Comparison of ENCODE assay signal across 8 cellular contexts in the genomic region with DNA sequence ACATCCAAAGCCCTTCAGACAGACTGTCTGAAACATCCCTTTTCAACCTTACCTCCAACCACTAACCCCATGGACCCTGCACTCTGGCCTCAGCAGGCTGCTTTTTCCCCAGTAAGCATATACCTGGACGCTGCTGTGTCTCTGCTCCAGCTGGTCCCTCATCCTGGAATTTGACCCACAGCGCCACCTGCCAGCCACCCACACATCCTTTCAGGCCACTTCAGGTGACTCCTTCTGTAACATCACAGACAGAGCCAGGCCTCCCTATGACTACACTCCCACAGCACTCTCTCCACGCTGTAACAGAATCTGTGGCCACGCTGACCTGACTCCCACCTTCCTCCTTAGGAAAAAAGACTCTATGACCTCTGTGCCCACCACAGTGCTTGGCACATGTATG. TPM values are rescaled to one million over a fixed set of nuclear protein-coding genes. Genes with fewer than 3 reads are reported as not detected.
DNase-seq lines count a peak whose midpoint lies in the region; ATAC-seq, FAIRE-seq and TF ChIP-seq lines count a peak whose summit lies in the region.

No MANE protein-coding gene starts in this region.

- H3K36me3 ChIP-seq in HepG2 (replicated peaks in 1 of 2; ENCODE audit: control insufficient read depth in 1 of 2, insufficient read depth in 2 of 2, low read length in 2 of 2), result peaks cover 3 to 39% of the 10 kb centered on the region in 2 experiments; a peak in 4 of 5 replicates
- peaks cover 0 to 72% (median 13%) of the 10 kb centered on the region in 6 donors for H3K36me3 ChIP-seq in spleen

- H3K79me2 ChIP-seq in HepG2 (ENCODE audit: insufficient read depth, low read length), result peaks cover 86% of the 10 kb centered on the region

- TF ChIP-seq CTCF in AG09309 (IDR thresholded peaks at IDR 0.05; ENCODE audit: control insufficient read depth, insufficient read depth, low read depth, low read length, missing control alignments) (peak; percentile 30), GM12875 (IDR thresholded peaks at IDR 0.05; ENCODE audit: borderline replicate concordance, insufficient read depth, low read depth, low read length) (peak; percentile 23; the same call in 1 of the 2 replicates), HepG2 (CRISPR knock-in tag; IDR thresholded peaks at IDR 0.05) (peak; percentile 71), spleen (IDR thresholded peaks at IDR 0.05 in 8 of 11, conservative IDR thresholded peaks at IDR 0.05 in 3 of 11) (peak in 1 of 11 experiments; percentile 21)

- H3K9ac ChIP-seq in HepG2 (ENCODE audit: insufficient read depth, low read depth, low read length), result no peak overlapping the region

- H3K9me3 ChIP-seq in HepG2 (ENCODE audit: low read length) (no peaks in the 10 kb centered on the region), spleen (no peaks in the 10 kb centered on the region)

- intact Hi-C loops in HepG2 (cut with micrococcal nuclease; ENCODE audit: unreplicated experiment), result loop anchor here (2.0 kb wide), 1 partner anchor 14 kb away; no protein-coding TSS in a partner anchor
- intact Hi-C loops in spleen (cut with DNase I; ENCODE audit: low total_unique reads), result no loop called here

- H3K4me1 ChIP-seq in HepG2 (ENCODE audit: insufficient read depth, low read length) (peaks cover 46% of the 10 kb centered on the region), spleen (peaks cover 56 to 94% (median 89%) of the 10 kb centered on the region in 6 donors)

- no peak overlapping the region for H3K4me2 ChIP-seq in HepG2 (ENCODE audit: low read depth, low read length)

- CTCF ChIA-PET in HepG2 (lab: Yijun Ruan, JAX; ENCODE audit: low intra/inter-chr PET ratio, low total read pairs), result interaction anchor here (1.7 kb wide), 1 partner anchor 14 kb away, joined by 8 read pairs; no protein-coding TSS in a partner anchor

- H3K4me3 ChIP-seq in AG09309 (ENCODE audit: control insufficient read depth, low read depth, low read length), result peak overlapping the region; percentile 1; the same call in 1 of the 2 replicates
- no peak overlapping the region for H3K4me3 ChIP-seq in GM12875 (ENCODE audit: low read depth, low read length)
- no peak overlapping the region for H3K4me3 ChIP-seq in HepG2 (replicated peaks in 1 of 3; ENCODE audit: insufficient read depth in 1 of 3, low read depth in 2 of 3, low read length in 3 of 3)
- H3K4me3 ChIP-seq in spleen, result peak overlapping the region in 1 of 8 donors; percentile 90

- H3K36me3 Mint-ChIP-seq in activated naive CD8-positive, alpha-beta T cell treated with anti-CD3 and anti-CD28 coated beads for 36 hours, result peaks cover 49% of the 10 kb centered on the region

- no peak overlapping the region for H2AFZ ChIP-seq in HepG2 (ENCODE audit: low read length)

- FAIRE-seq in HepG2 (lab: Jason Lieb, UNC), result no peak

- 78% methylated on average over 4 of the region's 4 CpGs for WGBS in HepG2 (ENCODE audit: low lambda C conversion rate)
- WGBS in spleen, 5 donors, result 81 to 86% (median 83%) methylated on average over 4 of the region's 4 CpGs

- peak overlapping the region; percentile 26 for H3K4me3 Mint-ChIP-seq in activated naive CD8-positive, alpha-beta T cell treated with anti-CD3 and anti-CD28 coated beads for 36 hours

- in situ Hi-C loops in HepG2 (cut with HindIII; ENCODE audit: extremely low pct_ligation_motif_present, low pct_unique_long_range_greater_than_20kb), result no loop called here

- H3K27ac ChIP-seq in HepG2 (ENCODE audit: extremely low read length, insufficient read depth, low read length), result no peak overlapping the region
- peak overlapping the region in 2 of 8 donors; percentile 96 to 99 for H3K27ac ChIP-seq in spleen

- H3K27me3 Mint-ChIP-seq in activated naive CD8-positive, alpha-beta T cell treated with anti-CD3 and anti-CD28 coated beads for 36 hours, result no peaks in the 10 kb centered on the region

- TF ChIP-seq RAD21 in HepG2 (CRISPR knock-in tag; IDR thresholded peaks at IDR 0.05), result no peak

- H4K20me1 ChIP-seq in HepG2 (ENCODE audit: insufficient read depth, low read length), result peaks cover 79% of the 10 kb centered on the region

- H3K9me3 Mint-ChIP-seq in activated naive CD8-positive, alpha-beta T cell treated with anti-CD3 and anti-CD28 coated beads for 36 hours, result no peaks in the 10 kb centered on the region

- H3K27ac Mint-ChIP-seq in activated naive CD8-positive, alpha-beta T cell treated with anti-CD3 and anti-CD28 coated beads for 36 hours, result peak overlapping the region; percentile 49

- TF ChIP-seq POLR2A in HepG2 (IDR thresholded peaks at IDR 0.05; ENCODE audit: insufficient read depth in 1 of 2, low read depth in 2 of 2, low read length in 2 of 2) (no peak), spleen (IDR thresholded peaks at IDR 0.05) (no peak)

- ATAC-seq in HepG2 (peak; percentile 25), GM21576 (IDR thresholded peaks at IDR 0.05; ENCODE audit: unreplicated experiment) (no peak)

- no TSS peak for BruUV-seq in HepG2 (replicated peaks; lab: Mats Ljungman, UMichigan)

- POLR2A ChIA-PET in HepG2 (lab: Yijun Ruan, JAX), result interaction anchor here (1.1 to 4.1 kb wide), 2 partner anchors 10 to 11 kb away, joined by 5 to 18 read pairs; no protein-coding TSS in a partner anchor

- H3K27me3 ChIP-seq in HepG2 (ENCODE audit: control insufficient read depth in 1 of 2, insufficient read depth in 2 of 2, low read length in 2 of 2) (no peaks in the 10 kb centered on the region), spleen (replicated peaks in 1 of 7) (no peaks in the 10 kb centered on the region)

- no peak for TF ChIP-seq EP300 in HepG2 (IDR thresholded peaks at IDR 0.05; ENCODE audit: low read depth in 2 of 2, low read length in 2 of 2)
- TF ChIP-seq EP300 in HepG2 (CRISPR knock-in tag; IDR thresholded peaks at IDR 0.05; ENCODE audit: borderline replicate concordance), result no peak

- peaks cover 69% of the 10 kb centered on the region for H3K4me1 Mint-ChIP-seq in activated naive CD8-positive, alpha-beta T cell treated with anti-CD3 and anti-CD28 coated beads for 36 hours

- no peak for DNase-seq in AG09309 (ENCODE audit: low read depth)
- no peak for DNase-seq in activated naive CD8-positive, alpha-beta T cell treated with anti-CD3 and anti-CD28 coated beads for 36 hours
- no peak for DNase-seq in HepG2 (ENCODE audit: low spot score)
- no peak for DNase-seq in spleen
- DNase-seq in AG20443 (ENCODE audit: low spot score), result no peak
- no peak for DNase-seq in NOMO-1 (lab: John Stamatoyannopoulos, UW; ENCODE audit: unreplicated experiment in 2 of 2)

RNA-seq across cellular contexts. Expression of a gene that starts 3.4 kb away (rescaled TPM):
- total RNA-seq in activated naive CD8-positive, alpha-beta T cell treated with anti-CD3 and anti-CD28 coated beads for 36 hours, result 100 to 1,000 TPM in 1 of 2 experiments, 10 to 100 TPM in 1; 99.1 to 101 TPM
- 26.7 and 50.1 TPM in 2 replicates for total RNA-seq in HepG2 (2016; rRNA removed; fragmentation: Illumina TruSeq; extraction: Trizol)
- 15.0 and 17.0 TPM in 2 replicates for total RNA-seq in HepG2 (2016; cell fraction: cytosol; rRNA removed; fragmentation: Illumina TruSeq; extraction: Trizol; ENCODE audit: low read depth)
- total RNA-seq in HepG2 (2016; cell fraction: insoluble cytoplasmic fraction; rRNA removed; fragmentation: Illumina TruSeq; extraction: Trizol), result 27.7 and 47.8 TPM in 2 replicates
- 38.7 and 40.9 TPM in 2 replicates for total RNA-seq in HepG2 (2016; cell fraction: membrane; rRNA removed; fragmentation: Illumina TruSeq; extraction: Trizol)
- total RNA-seq in HepG2 (2016; cell fraction: nucleus; rRNA removed; fragmentation: Illumina TruSeq; extraction: Trizol), result 41.7 and 45.5 TPM in 2 replicates
- 55.3 and 72.5 TPM in 2 replicates for polyA plus RNA-seq in HepG2 (2011; rRNA removed)
- polyA plus RNA-seq in HepG2 (2011; cell fraction: cytosol; rRNA removed), result 68.1 and 77.1 TPM in 2 replicates
- polyA plus RNA-seq in HepG2 (2011; cell fraction: nucleus; rRNA removed), result 95.1 and 98.8 TPM in 2 replicates
- 54.8 and 70.3 TPM in 2 replicates for polyA plus RNA-seq in HepG2 (2012)
- polyA plus RNA-seq in HepG2 (2016; cell fraction: cytosol; fragmentation: Illumina TruSeq; extraction: Trizol; ENCODE audit: low read depth), result 24.2 and 28.9 TPM in 2 replicates
- polyA plus RNA-seq in HepG2 (2016; cell fraction: insoluble cytoplasmic fraction; fragmentation: Illumina TruSeq; extraction: Trizol; ENCODE audit: low read depth), result 31.3 and 35.5 TPM in 2 replicates
- 36.5 and 42.6 TPM in 2 replicates for polyA plus RNA-seq in HepG2 (2016; cell fraction: membrane; fragmentation: Illumina TruSeq; extraction: Trizol; ENCODE audit: low read depth)
- polyA plus RNA-seq in HepG2 (2016; cell fraction: nucleus; fragmentation: Illumina TruSeq; extraction: Trizol; ENCODE audit: insufficient read depth, low read depth), result 88.1 and 90.9 TPM in 2 replicates
- 47.5 and 138 TPM in 2 replicates for polyA minus RNA-seq in HepG2 (2011; rRNA and poly(A)+ RNA removed; ENCODE audit: low replicate concordance)
- polyA minus RNA-seq in HepG2 (2011; cell fraction: cytosol; rRNA and poly(A)+ RNA removed), result 68.3 and 69.5 TPM in 2 replicates
- 44.8 and 54.2 TPM in 2 replicates for polyA minus RNA-seq in HepG2 (2011; cell fraction: nucleus; rRNA and poly(A)+ RNA removed)
- total RNA-seq in spleen, result 100 to 1,000 TPM; 182 to 270 (median 252) TPM
- polyA plus RNA-seq in spleen, result 100 to 1,000 TPM in 1 of 3 donors, 10 to 100 TPM in 2; 61.2 to 164 (median 74.9) TPM

RNA-seq across cellular contexts. Expression of a gene that starts 59.3 kb away (rescaled TPM):
- total RNA-seq in activated naive CD8-positive, alpha-beta T cell treated with anti-CD3 and anti-CD28 coated beads for 36 hours, result not detected
- total RNA-seq in HepG2 (2016; rRNA removed; fragmentation: Illumina TruSeq; extraction: Trizol) (not detected in 2 replicates), spleen (not detected)
- total RNA-seq in HepG2 (2016; cell fraction: cytosol; rRNA removed; fragmentation: Illumina TruSeq; extraction: Trizol; ENCODE audit: low read depth), result not detected in 2 replicates
- total RNA-seq in HepG2 (2016; cell fraction: insoluble cytoplasmic fraction; rRNA removed; fragmentation: Illumina TruSeq; extraction: Trizol), result not detected in 2 replicates
- total RNA-seq in HepG2 (2016; cell fraction: membrane; rRNA removed; fragmentation: Illumina TruSeq; extraction: Trizol), result not detected in 2 replicates
- not detected in 2 replicates for total RNA-seq in HepG2 (2016; cell fraction: nucleus; rRNA removed; fragmentation: Illumina TruSeq; extraction: Trizol)
- polyA plus RNA-seq in HepG2 (2011; rRNA removed) (not detected in 2 replicates), spleen (not detected)
- not detected in 2 replicates for polyA plus RNA-seq in HepG2 (2011; cell fraction: cytosol; rRNA removed)
- not detected in 2 replicates for polyA plus RNA-seq in HepG2 (2011; cell fraction: nucleus; rRNA removed)
- polyA plus RNA-seq in HepG2 (2012), result not detected in 2 replicates
- polyA plus RNA-seq in HepG2 (2016; cell fraction: cytosol; fragmentation: Illumina TruSeq; extraction: Trizol; ENCODE audit: low read depth), result not detected in 2 replicates
- polyA plus RNA-seq in HepG2 (2016; cell fraction: insoluble cytoplasmic fraction; fragmentation: Illumina TruSeq; extraction: Trizol; ENCODE audit: low read depth), result not detected in 2 replicates
- not detected in 2 replicates for polyA plus RNA-seq in HepG2 (2016; cell fraction: membrane; fragmentation: Illumina TruSeq; extraction: Trizol; ENCODE audit: low read depth)
- polyA plus RNA-seq in HepG2 (2016; cell fraction: nucleus; fragmentation: Illumina TruSeq; extraction: Trizol; ENCODE audit: insufficient read depth, low read depth), result not detected in 2 replicates
- not detected in 2 replicates for polyA minus RNA-seq in HepG2 (2011; rRNA and poly(A)+ RNA removed; ENCODE audit: low replicate concordance)
- not detected in 2 replicates for polyA minus RNA-seq in HepG2 (2011; cell fraction: cytosol; rRNA and poly(A)+ RNA removed)
- polyA minus RNA-seq in HepG2 (2011; cell fraction: nucleus; rRNA and poly(A)+ RNA removed), result not detected in 2 replicates
